In genomic region chr1:241593186-241593585, GRCh38 we compare ENCODE assay signal across 1 cellular context.
TF ChIP-seq lines count a peak whose summit lies in the region.

No MANE protein-coding gene starts in this region.

TF ChIP-seq in SK-N-SH, 30 proteins besides CTCF, POLR2A, EP300 and RAD21:
- TF ChIP-seq MEF2A (IDR thresholded peaks at IDR 0.05; ENCODE audit: borderline replicate concordance, low read depth) (no peak), RCOR1 (IDR thresholded peaks at IDR 0.05; ENCODE audit: low read length) (no peak), RFX5 (IDR thresholded peaks at IDR 0.05; ENCODE audit: low read length) (no peak), TEAD4 (IDR thresholded peaks at IDR 0.05; ENCODE audit: borderline replicate concordance, insufficient read depth) (no peak), NFIC (IDR thresholded peaks at IDR 0.05; ENCODE audit: borderline replicate concordance) (no peak), ZBTB33 (IDR thresholded peaks at IDR 0.05; ENCODE audit: borderline replicate concordance, low read depth) (no peak), JUND (IDR thresholded peaks at IDR 0.05) (0 out of 2 replicates have a peak, but pooled peaks have one; percentile 20)
- TF ChIP-seq, protein P1, sequence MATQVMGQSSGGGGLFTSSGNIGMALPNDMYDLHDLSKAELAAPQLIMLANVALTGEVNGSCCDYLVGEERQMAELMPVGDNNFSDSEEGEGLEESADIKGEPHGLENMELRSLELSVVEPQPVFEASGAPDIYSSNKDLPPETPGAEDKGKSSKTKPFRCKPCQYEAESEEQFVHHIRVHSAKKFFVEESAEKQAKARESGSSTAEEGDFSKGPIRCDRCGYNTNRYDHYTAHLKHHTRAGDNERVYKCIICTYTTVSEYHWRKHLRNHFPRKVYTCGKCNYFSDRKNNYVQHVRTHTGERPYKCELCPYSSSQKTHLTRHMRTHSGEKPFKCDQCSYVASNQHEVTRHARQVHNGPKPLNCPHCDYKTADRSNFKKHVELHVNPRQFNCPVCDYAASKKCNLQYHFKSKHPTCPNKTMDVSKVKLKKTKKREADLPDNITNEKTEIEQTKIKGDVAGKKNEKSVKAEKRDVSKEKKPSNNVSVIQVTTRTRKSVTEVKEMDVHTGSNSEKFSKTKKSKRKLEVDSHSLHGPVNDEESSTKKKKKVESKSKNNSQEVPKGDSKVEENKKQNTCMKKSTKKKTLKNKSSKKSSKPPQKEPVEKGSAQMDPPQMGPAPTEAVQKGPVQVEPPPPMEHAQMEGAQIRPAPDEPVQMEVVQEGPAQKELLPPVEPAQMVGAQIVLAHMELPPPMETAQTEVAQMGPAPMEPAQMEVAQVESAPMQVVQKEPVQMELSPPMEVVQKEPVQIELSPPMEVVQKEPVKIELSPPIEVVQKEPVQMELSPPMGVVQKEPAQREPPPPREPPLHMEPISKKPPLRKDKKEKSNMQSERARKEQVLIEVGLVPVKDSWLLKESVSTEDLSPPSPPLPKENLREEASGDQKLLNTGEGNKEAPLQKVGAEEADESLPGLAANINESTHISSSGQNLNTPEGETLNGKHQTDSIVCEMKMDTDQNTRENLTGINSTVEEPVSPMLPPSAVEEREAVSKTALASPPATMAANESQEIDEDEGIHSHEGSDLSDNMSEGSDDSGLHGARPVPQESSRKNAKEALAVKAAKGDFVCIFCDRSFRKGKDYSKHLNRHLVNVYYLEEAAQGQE (IDR thresholded peaks at IDR 0.05; ENCODE audit: low read depth, low read length): no peak
- TF ChIP-seq, protein P2, sequence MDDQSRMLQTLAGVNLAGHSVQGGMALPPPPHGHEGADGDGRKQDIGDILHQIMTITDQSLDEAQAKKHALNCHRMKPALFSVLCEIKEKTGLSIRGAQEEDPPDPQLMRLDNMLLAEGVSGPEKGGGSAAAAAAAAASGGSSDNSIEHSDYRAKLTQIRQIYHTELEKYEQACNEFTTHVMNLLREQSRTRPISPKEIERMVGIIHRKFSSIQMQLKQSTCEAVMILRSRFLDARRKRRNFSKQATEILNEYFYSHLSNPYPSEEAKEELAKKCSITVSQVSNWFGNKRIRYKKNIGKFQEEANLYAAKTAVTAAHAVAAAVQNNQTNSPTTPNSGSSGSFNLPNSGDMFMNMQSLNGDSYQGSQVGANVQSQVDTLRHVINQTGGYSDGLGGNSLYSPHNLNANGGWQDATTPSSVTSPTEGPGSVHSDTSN (IDR thresholded peaks at IDR 0.05): peak; percentile 54
- TF ChIP-seq, protein P3, sequence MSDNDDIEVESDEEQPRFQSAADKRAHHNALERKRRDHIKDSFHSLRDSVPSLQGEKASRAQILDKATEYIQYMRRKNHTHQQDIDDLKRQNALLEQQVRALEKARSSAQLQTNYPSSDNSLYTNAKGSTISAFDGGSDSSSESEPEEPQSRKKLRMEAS (IDR thresholded peaks at IDR 0.05; ENCODE audit: low read depth): no peak
